In the genomic region with DNA sequence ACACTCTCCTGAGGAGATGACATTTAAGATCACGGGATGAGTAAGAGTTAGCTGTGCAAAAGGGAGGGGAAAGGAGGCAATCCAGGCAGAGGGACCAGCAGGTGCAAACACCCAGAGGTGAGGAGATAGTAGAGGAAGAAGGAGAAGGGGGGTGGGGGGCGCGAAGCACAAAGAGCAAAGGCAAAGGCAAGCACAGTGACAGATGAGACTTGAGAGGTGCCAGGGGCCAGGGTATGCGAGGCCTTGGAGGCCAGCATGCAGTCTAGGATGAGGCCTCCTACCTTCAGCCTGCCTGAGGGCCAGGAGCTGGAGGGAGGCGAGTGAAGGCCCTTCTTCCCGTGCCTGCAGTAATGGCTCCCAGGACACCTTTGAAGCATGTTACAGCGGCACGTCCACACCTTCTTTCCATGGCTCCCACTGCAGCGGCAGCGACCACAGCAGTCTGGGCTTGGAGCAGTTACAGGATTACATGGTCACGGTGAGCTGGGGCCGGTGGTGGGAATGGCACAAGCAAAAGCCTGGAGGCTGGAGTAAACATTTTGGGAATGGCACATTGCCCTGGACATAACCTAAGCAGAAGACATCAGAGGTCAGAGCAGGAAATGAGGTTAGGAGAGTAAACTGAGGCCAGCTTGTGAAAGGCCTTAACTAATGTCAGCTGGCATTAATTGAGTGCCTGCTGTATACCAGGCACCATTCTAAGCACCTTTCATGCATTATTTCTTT, we compare ENCODE assay signal across 1 cellular context.
A peak's percentile ranks its signal among the peaks of the same experiment; 100 is the strongest.
TF ChIP-seq lines count a peak whose summit lies in the region.

No MANE protein-coding gene starts in this region.

TF ChIP-seq in HepG2, 621 proteins besides CTCF, POLR2A, EP300 and RAD21 (continued from another document and continues in another):
- TF ChIP-seq ZNF318 (CRISPR knock-in tag; IDR thresholded peaks at IDR 0.05) = 0 out of 2 replicates have a peak, but pooled peaks have one; percentile 4
- no peak for TF ChIP-seq ATF7 (IDR thresholded peaks at IDR 0.05)
- peak; percentile 51; the same call in 1 of the 2 replicates for TF ChIP-seq ATF7 (CRISPR knock-in tag; IDR thresholded peaks at IDR 0.05)
- TF ChIP-seq MBD4 (IDR thresholded peaks at IDR 0.05; ENCODE audit: borderline replicate concordance, low read length) = no peak
- TF ChIP-seq ZNF441 (CRISPR knock-in tag; IDR thresholded peaks at IDR 0.05; ENCODE audit: borderline replicate concordance) = no peak
- TF ChIP-seq THAP8 (CRISPR knock-in tag; IDR thresholded peaks at IDR 0.05; ENCODE audit: borderline replicate concordance) = no peak
- TF ChIP-seq, protein P1, sequence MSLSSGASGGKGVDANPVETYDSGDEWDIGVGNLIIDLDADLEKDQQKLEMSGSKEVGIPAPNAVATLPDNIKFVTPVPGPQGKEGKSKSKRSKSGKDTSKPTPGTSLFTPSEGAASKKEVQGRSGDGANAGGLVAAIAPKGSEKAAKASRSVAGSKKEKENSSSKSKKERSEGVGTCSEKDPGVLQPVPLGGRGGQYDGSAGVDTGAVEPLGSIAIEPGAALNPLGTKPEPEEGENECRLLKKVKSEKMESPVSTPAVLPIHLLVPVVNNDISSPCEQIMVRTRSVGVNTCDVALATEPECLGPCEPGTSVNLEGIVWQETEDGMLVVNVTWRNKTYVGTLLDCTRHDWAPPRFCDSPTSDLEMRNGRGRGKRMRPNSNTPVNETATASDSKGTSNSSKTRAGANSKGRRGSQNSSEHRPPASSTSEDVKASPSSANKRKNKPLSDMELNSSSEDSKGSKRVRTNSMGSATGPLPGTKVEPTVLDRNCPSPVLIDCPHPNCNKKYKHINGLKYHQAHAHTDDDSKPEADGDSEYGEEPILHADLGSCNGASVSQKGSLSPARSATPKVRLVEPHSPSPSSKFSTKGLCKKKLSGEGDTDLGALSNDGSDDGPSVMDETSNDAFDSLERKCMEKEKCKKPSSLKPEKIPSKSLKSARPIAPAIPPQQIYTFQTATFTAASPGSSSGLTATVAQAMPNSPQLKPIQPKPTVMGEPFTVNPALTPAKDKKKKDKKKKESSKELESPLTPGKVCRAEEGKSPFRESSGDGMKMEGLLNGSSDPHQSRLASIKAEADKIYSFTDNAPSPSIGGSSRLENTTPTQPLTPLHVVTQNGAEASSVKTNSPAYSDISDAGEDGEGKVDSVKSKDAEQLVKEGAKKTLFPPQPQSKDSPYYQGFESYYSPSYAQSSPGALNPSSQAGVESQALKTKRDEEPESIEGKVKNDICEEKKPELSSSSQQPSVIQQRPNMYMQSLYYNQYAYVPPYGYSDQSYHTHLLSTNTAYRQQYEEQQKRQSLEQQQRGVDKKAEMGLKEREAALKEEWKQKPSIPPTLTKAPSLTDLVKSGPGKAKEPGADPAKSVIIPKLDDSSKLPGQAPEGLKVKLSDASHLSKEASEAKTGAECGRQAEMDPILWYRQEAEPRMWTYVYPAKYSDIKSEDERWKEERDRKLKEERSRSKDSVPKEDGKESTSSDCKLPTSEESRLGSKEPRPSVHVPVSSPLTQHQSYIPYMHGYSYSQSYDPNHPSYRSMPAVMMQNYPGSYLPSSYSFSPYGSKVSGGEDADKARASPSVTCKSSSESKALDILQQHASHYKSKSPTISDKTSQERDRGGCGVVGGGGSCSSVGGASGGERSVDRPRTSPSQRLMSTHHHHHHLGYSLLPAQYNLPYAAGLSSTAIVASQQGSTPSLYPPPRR (CRISPR knock-in tag; IDR thresholded peaks at IDR 0.05; ENCODE audit: borderline replicate concordance) = peak; percentile 54; the same call in 1 of the 2 replicates
- peak; percentile 68 for TF ChIP-seq SPEN (CRISPR knock-in tag; IDR thresholded peaks at IDR 0.05; ENCODE audit: low read depth)
- no peak for TF ChIP-seq GTF3A (CRISPR knock-in tag; conservative IDR thresholded peaks at IDR 0.05)
- TF ChIP-seq RERE (CRISPR knock-in tag; IDR thresholded peaks at IDR 0.05; ENCODE audit: low read depth) = no peak
- TF ChIP-seq WIZ (CRISPR knock-in tag; IDR thresholded peaks at IDR 0.05) = 0 out of 2 replicates have a peak, but pooled peaks have one; percentile 28
- peak; percentile 88; the same call in 1 of the 2 replicates for TF ChIP-seq ZBTB42 (CRISPR knock-in tag; IDR thresholded peaks at IDR 0.05)
- 0 out of 2 replicates have a peak, but pooled peaks have one; percentile 82 for TF ChIP-seq ZNF567 (CRISPR knock-in tag; IDR thresholded peaks at IDR 0.05; ENCODE audit: borderline replicate concordance)
- TF ChIP-seq ZBTB20 (CRISPR knock-in tag; IDR thresholded peaks at IDR 0.05; ENCODE audit: borderline replicate concordance, low read depth) = peak; percentile 76; the same call in 1 of the 2 replicates
- TF ChIP-seq SRY (CRISPR knock-in tag; IDR thresholded peaks at IDR 0.05) = no peak
- peak; percentile 60; the same call in 1 of the 2 replicates for TF ChIP-seq ZFY (CRISPR knock-in tag; IDR thresholded peaks at IDR 0.05)
- TF ChIP-seq TBP (CRISPR knock-in tag; IDR thresholded peaks at IDR 0.05) = no peak
- TF ChIP-seq CEBPZ (IDR thresholded peaks at IDR 0.05; ENCODE audit: low read length) = no peak
- TF ChIP-seq, protein P2, sequence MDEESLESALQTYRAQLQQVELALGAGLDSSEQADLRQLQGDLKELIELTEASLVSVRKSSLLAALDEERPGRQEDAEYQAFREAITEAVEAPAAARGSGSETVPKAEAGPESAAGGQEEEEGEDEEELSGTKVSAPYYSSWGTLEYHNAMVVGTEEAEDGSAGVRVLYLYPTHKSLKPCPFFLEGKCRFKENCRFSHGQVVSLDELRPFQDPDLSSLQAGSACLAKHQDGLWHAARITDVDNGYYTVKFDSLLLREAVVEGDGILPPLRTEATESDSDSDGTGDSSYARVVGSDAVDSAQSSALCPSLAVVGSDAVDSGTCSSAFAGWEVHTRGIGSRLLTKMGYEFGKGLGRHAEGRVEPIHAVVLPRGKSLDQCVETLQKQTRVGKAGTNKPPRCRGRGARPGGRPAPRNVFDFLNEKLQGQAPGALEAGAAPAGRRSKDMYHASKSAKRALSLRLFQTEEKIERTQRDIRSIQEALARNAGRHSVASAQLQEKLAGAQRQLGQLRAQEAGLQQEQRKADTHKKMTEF (CRISPR knock-in tag; IDR thresholded peaks at IDR 0.05) = peak; percentile 66; the same call in 1 of the 2 replicates
